ENCODE assay signal across 35 cellular contexts in genomic region chr3:61761694-61762430, GRCh38.
"Had no signal": no experiment of that assay in that cellular context is flagged by ENCODE, and none has a peak within 500 bp of the region (broad histone marks: within the 10 kb centered on the region; RNA-seq: fewer than 3 reads in every experiment).

No MANE protein-coding gene starts in this region.

- H3K4me3 ChIP-seq: Peyer's patch had no signal

- ATAC-seq: activated naive CD8-positive, alpha-beta T cell treated with anti-CD3 and anti-CD28 coated beads, Interleukin-2, amount 50 U/mL, for 24 hours; PC-3 had no signal

- FAIRE-seq: bronchial epithelial cell had no signal

- DNase-seq: activated B cell treated with CpG ODN at 0.5 μM for 24 hours; activated CD4-positive, alpha-beta memory T cell treated with anti-CD3 and anti-CD28 coated beads for 36 hours; activated CD4-positive, alpha-beta T cell treated with anti-CD3 and anti-CD28 coated beads for 4 hours; activated CD4-positive, alpha-beta T cell treated with anti-CD3 and anti-CD28 coated beads, Interleukin-2, amount 50 U/mL, for 1 hour; activated CD4-positive, CD25-positive, alpha-beta regulatory T cell treated with anti-CD3 and anti-CD28 coated beads, Interleukin-2, amount 50 U/mL, for 72 hours; activated CD8-positive, alpha-beta memory T cell treated with anti-CD3 and anti-CD28 coated beads, Interleukin-2, amount 50 U/mL, for 4 hours; activated effector memory CD4-positive, alpha-beta T cell treated with Interleukin-2 at 50 U/mL for 16 hours; activated naive CD4-positive, alpha-beta T cell treated with anti-CD3 and anti-CD28 coated beads, Interleukin-2, amount 10 ng/mL, durations not matched to agents 7 days and 5 days; activated naive CD8-positive, alpha-beta T cell treated with anti-CD3 and anti-CD28 coated beads, Interleukin-2, amount 50 U/mL, for 24 hours; activated T-cell treated with anti-CD3 and anti-CD28 coated beads for 4 hours; activated T-cell treated with anti-CD3 and anti-CD28 coated beads, Interleukin-2, amount 50 U/mL, for 48 hours; anterior cingulate cortex; central memory CD4-positive, alpha-beta T cell; Kasumi-1; KG1; MM.1S; MV-4-11; NCI-H1092; NCI-H1436 treated with DMSO at 0.1 percent for 48 hours; NCI-H1694 treated with DMSO at 0.1 percent for 48 hours; NCI-H2029; NCI-H2171; NCI-H510A; NCI-H526; NCI-H748 treated with DMSO at 0.1 percent for 48 hours; NK-92 treated with Interleukin-12 subunit alpha and Interleukin-12 subunit beta, amount 100 ng/mL, for 24 hours; PC-3; Peyer's patch; RPMI8226; SW 1271; T-helper 1 cell; T-helper 2 cell; T-helper 9 cell had no signal

- H3K27ac ChIP-seq: Peyer's patch, VCaP had no signal

- H3K9me3 ChIP-seq: Peyer's patch had no signal

- H3K36me3 ChIP-seq: Peyer's patch had no signal

- H3K4me1 ChIP-seq: Peyer's patch had no signal

- H3K27me3 ChIP-seq: Peyer's patch had no signal
